10 cellular contexts compared by ENCODE assay signal in genomic region chr9:24832307-24832706, GRCh38.
DNase-seq lines count a peak whose midpoint lies in the region; ATAC-seq and TF ChIP-seq lines count a peak whose summit lies in the region.
"Had no signal": no experiment of that assay in that cellular context is flagged by ENCODE, and none has a peak within 500 bp of the region (broad histone marks: within the 10 kb centered on the region; RNA-seq: fewer than 3 reads in every experiment).

No MANE protein-coding gene starts in this region.

- no peak for ATAC-seq in GM19395 (IDR thresholded peaks at IDR 0.05; ENCODE audit: unreplicated experiment)
- ATAC-seq: activated CD4-positive, alpha-beta T cell treated with anti-CD3 and anti-CD28 coated beads for 36 hours had no signal

- no peak for DNase-seq in GM13977 (ENCODE audit: low spot score)
- peak; percentile 46 for DNase-seq in OCI-M1 (lab: John Stamatoyannopoulos, UW)
- peak; percentile 19 for DNase-seq in epithelial cell of esophagus (ENCODE audit: low read depth)
- no peak for DNase-seq in activated CD8-positive, alpha-beta memory T cell treated with anti-CD3 and anti-CD28 coated beads, Interleukin-2, amount 50 U/mL, for 4 hours
- DNase-seq in hippocampal formation (lab: John Stamatoyannopoulos, UW), result no peak
- no peak for DNase-seq in ecto neural progenitor cell (ENCODE audit: low spot score)
- DNase-seq: activated CD4-positive, alpha-beta T cell treated with anti-CD3 and anti-CD28 coated beads for 36 hours; activated gamma-delta T cell had no signal

- no peak overlapping the region for H3K4me3 ChIP-seq in epithelial cell of esophagus (ENCODE audit: low read length)

- no peak overlapping the region for H3K27ac ChIP-seq in 22Rv1

- in situ Hi-C loops in GM13977 (cut with MboI; ENCODE audit: low pct_unique_long_range_greater_than_20kb, low sequenced_read_pairs, unreplicated experiment), result no loop called here

- TF ChIP-seq CTCF in 22Rv1 (IDR thresholded peaks at IDR 0.05) (peak; percentile 50), GM13977 (IDR thresholded peaks at IDR 0.05; ENCODE audit: extremely low read depth, insufficient read depth, missing control alignments) (peak; percentile 36), epithelial cell of esophagus (IDR thresholded peaks at IDR 0.05; ENCODE audit: insufficient read depth, low read depth, low read length, missing control alignments) (peak; percentile 40)

Comparison
In these comparisons a context has a peak if more than half of its experiments do, and no peak if none do; other contexts are left out.
1. DNase-seq: peak in OCI-M1 (single experiment) and epithelial cell of esophagus (single experiment); none in GM13977 (single experiment), activated CD8-positive, alpha-beta memory T cell treated with anti-CD3 and anti-CD28 coated beads, Interleukin-2, amount 50 U/mL, for 4 hours (single experiment), hippocampal formation (0 of 2) and ecto neural progenitor cell (single experiment).
2. Peak in every context shown above with its lines, with median percentiles within 50 percentile points of each other: CTCF ChIP-seq.